In the genomic region with DNA sequence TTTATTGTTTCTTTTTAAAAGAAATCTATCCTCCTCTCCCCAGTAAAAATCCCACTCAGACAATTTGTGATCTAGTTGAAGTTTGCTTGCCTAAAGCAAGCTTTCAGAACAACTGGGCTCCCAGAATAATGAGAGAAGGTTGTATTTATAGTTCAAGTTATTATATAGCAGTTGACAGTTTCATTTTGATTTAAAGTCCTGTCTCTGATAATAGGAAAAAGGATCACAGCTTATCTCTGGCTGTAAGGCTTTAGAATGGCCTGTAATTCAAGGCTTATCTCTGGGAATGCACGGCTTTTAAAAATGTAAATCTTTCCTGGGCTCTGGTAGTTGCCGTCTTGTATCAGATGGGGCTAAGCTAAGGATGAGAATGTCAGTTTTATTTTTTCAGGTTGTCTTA, we compare ENCODE assay signal across 15 cellular contexts.
A peak's percentile ranks its signal among the peaks of the same experiment; 100 is the strongest.
DNase-seq lines count a peak whose midpoint lies in the region; ATAC-seq and TF ChIP-seq lines count a peak whose summit lies in the region.
"Had no signal": no experiment of that assay in that cellular context is flagged by ENCODE, and none has a peak within 500 bp of the region (broad histone marks: within the 10 kb centered on the region; RNA-seq: fewer than 3 reads in every experiment).

No MANE protein-coding gene starts in this region.

- H2BK15ac ChIP-seq in mesendoderm (replicated peaks; ENCODE audit: low read depth), result no peak overlapping the region

- H2BK5ac ChIP-seq in mesendoderm (ENCODE audit: low read length), result no peak overlapping the region

- no peak for ATAC-seq in T-cell (replicated peaks in 1 of 4)
- ATAC-seq: GM12878, HCT116 had no signal

- no peak overlapping the region for H3K4ac ChIP-seq in mesendoderm (ENCODE audit: low read depth, low read length)

- no peak for TF ChIP-seq CTCF in VCaP (conservative IDR thresholded peaks at IDR 0.05)

- no peak overlapping the region for H2BK120ac ChIP-seq in mesendoderm (ENCODE audit: low read depth, low read length)

- H3K36me3 Mint-ChIP-seq in T-cell, result no peaks in the 10 kb centered on the region
- H3K36me3 Mint-ChIP-seq: CD4-positive, CD25-positive, alpha-beta regulatory T cell had no signal

- no peak overlapping the region for H3K18ac ChIP-seq in mesendoderm (ENCODE audit: low read length)

- no peak overlapping the region for H3K27ac Mint-ChIP-seq in T-cell
- H3K27ac Mint-ChIP-seq: CD4-positive, CD25-positive, alpha-beta regulatory T cell had no signal

- POLR2A ChIA-PET in T-cell (lab: Charles Lee), result no interaction called here

- H3K27me3 Mint-ChIP-seq in T-cell, result peaks cover 13 to 23% of the 10 kb centered on the region in 2 donors

- no peaks in the 10 kb centered on the region for H3K27me3 ChIP-seq in mesendoderm (ENCODE audit: insufficient read depth, low read length, poor library complexity)
- H3K27me3 ChIP-seq: BLaER1 treated with 17β-estradiol and CSF1 and Interleukin-3, amounts not matched to agents 10 nM and 100 nM had no signal

- CTCF ChIA-PET in T-cell (lab: Charles Lee), result no interaction called here

- no peaks in the 10 kb centered on the region for H3K79me2 ChIP-seq in mesendoderm (ENCODE audit: control insufficient read depth, insufficient read depth, low read length)

- no peak overlapping the region for H3K4me3 Mint-ChIP-seq in T-cell

- in situ Hi-C loops in G401 (cut with HindIII; ENCODE audit: low sequenced_read_pairs), result no loop called here

- no peak overlapping the region for H2AK5ac ChIP-seq in mesendoderm (ENCODE audit: low read length)

- H3K27ac ChIP-seq in VCaP (peak overlapping the region; percentile 49), mesendoderm (ENCODE audit: low read depth, low read length) (no peak overlapping the region), substantia nigra (ENCODE audit: low read depth, low read length, poor library complexity, severe bottlenecking) (no peak overlapping the region)
- H3K27ac ChIP-seq: BLaER1 treated with 17β-estradiol and CSF1 and Interleukin-3, amounts not matched to agents 10 nM and 100 nM had no signal

- WGBS in mesendoderm (ENCODE audit: extremely low coverage, insufficient coverage, low lambda C conversion rate), result no CpG with 5 or more reads among the region's 2 CpGs

- peaks cover 7 to 13% (median 12%) of the 10 kb centered on the region in 3 donors for H3K9me3 Mint-ChIP-seq in T-cell

- no peak overlapping the region for H3K9ac ChIP-seq in mesendoderm (ENCODE audit: low read length)
- H3K9ac ChIP-seq: BLaER1 treated with 17β-estradiol and CSF1 and Interleukin-3, amounts not matched to agents 10 nM and 100 nM had no signal

- H3K23ac ChIP-seq in mesendoderm (ENCODE audit: low read length), result no peak overlapping the region

- H3K56ac ChIP-seq in mesendoderm (ENCODE audit: low read length), result no peak overlapping the region

- H3K4me2 ChIP-seq in mesendoderm (ENCODE audit: low read length), result no peak overlapping the region
- H3K4me2 ChIP-seq: BLaER1 treated with 17β-estradiol and CSF1 and Interleukin-3, amounts not matched to agents 10 nM and 100 nM had no signal

- no peaks in the 10 kb centered on the region for H3K4me1 Mint-ChIP-seq in T-cell
- H3K4me1 Mint-ChIP-seq: CD4-positive, CD25-positive, alpha-beta regulatory T cell had no signal

- H3K79me1 ChIP-seq in mesendoderm (ENCODE audit: low read length), result no peaks in the 10 kb centered on the region

- H4K8ac ChIP-seq in mesendoderm (ENCODE audit: low read depth, low read length), result no peak overlapping the region

- no peaks in the 10 kb centered on the region for H3K36me3 ChIP-seq in mesendoderm (ENCODE audit: control insufficient read depth, insufficient read depth, low read length)
- H3K36me3 ChIP-seq: BLaER1 treated with 17β-estradiol and CSF1 and Interleukin-3, amounts not matched to agents 10 nM and 100 nM had no signal

- H4K5ac ChIP-seq in mesendoderm (ENCODE audit: low read length), result no peak overlapping the region

- DNase-seq in NCI-H82 (lab: John Stamatoyannopoulos, UW) (peak; percentile 51), mesendoderm (peak; percentile 65), NCI-H2196 treated with DMSO at 0.1 percent for 48 hours (lab: John Stamatoyannopoulos, UW; ENCODE audit: unreplicated experiment) (no peak), substantia nigra (lab: John Stamatoyannopoulos, UW) (no peak), T-cell (no peak), G401 (ENCODE audit: low spot score) (no peak)
- DNase-seq: ACHN; Calu3; CD4-positive, CD25-positive, alpha-beta regulatory T cell; DMS 273 treated with DMSO at 0.1 percent for 48 hours; IMR-90 had no signal

- peaks cover 3% of the 10 kb centered on the region for H3K4me1 ChIP-seq in mesendoderm (ENCODE audit: control insufficient read depth, low read depth, low read length)

- no peak overlapping the region for H3K4me3 ChIP-seq in mesendoderm (ENCODE audit: low read length)
- H3K4me3 ChIP-seq: BLaER1 treated with 17β-estradiol and CSF1 and Interleukin-3, amounts not matched to agents 10 nM and 100 nM; GM12878 had no signal

Comparison
In these comparisons a context has a peak if more than half of its experiments do, and no peak if none do; other contexts are left out.
1. DNase-seq: peak in NCI-H82 (single experiment) and mesendoderm (single experiment); none in NCI-H2196 treated with DMSO at 0.1 percent for 48 hours (single experiment), substantia nigra (0 of 49), T-cell (0 of 34) and G401 (single experiment).